Comparison of ENCODE assay signal across 9 cellular contexts in genomic region chr17:48954300-48954755, GRCh38.
DNase-seq lines count a peak whose midpoint lies in the region; ATAC-seq, FAIRE-seq and TF ChIP-seq lines count a peak whose summit lies in the region.
"Had no signal": no experiment of that assay in that cellular context is flagged by ENCODE, and none has a peak within 500 bp of the region (broad histone marks: within the 10 kb centered on the region; RNA-seq: fewer than 3 reads in every experiment).

No MANE protein-coding gene starts in this region.

- in situ Hi-C loops in KBM-7 (cut with MboI; ENCODE audit: low pct_unique_long_range_greater_than_20kb, low sequenced_read_pairs) = no loop called here
- in situ Hi-C loops in astrocyte of the spinal cord (cut with HindIII; ENCODE audit: low sequenced_read_pairs) = no loop called here

- H3K36me3 Mint-ChIP-seq in nephron (ENCODE audit: low read depth) = no peaks in the 10 kb centered on the region

- no peaks in the 10 kb centered on the region for H3K4me1 Mint-ChIP-seq in nephron

- H3K27ac Mint-ChIP-seq in nephron = no peak overlapping the region

- TF ChIP-seq CTCF in astrocyte of the spinal cord (IDR thresholded peaks at IDR 0.05; ENCODE audit: low read depth, low read length) (peak; percentile 83), nephron (IDR thresholded peaks at IDR 0.05; ENCODE audit: unreplicated experiment in 3 of 3) (peak; percentile 22 to 46 (median 36))

- peak; percentile 90 for FAIRE-seq in G401.6 (lab: Jason Lieb, UNC)

- ATAC-seq in GM19324 (IDR thresholded peaks at IDR 0.05; ENCODE audit: low FRiP score, unreplicated experiment) = no peak
- ATAC-seq in HG02938 (IDR thresholded peaks at IDR 0.05; ENCODE audit: unreplicated experiment) = no peak

- no peak overlapping the region for H3K4me3 ChIP-seq in astrocyte of the spinal cord (ENCODE audit: low read depth, low read length)
- H3K4me3 ChIP-seq: Peyer's patch had no signal

- no peaks in the 10 kb centered on the region for H3K9me3 Mint-ChIP-seq in nephron

- peak; percentile 39 for DNase-seq in KBM-7
- DNase-seq in astrocyte of the spinal cord (ENCODE audit: low read depth, low spot score) = peak; percentile 59
- DNase-seq in GM19238 (ENCODE audit: insufficient read length, low spot score) = no peak
- no peak for DNase-seq in epidermal melanocyte (ENCODE audit: insufficient read length, low spot score)
- DNase-seq: Peyer's patch had no signal

- peaks cover 2% of the 10 kb centered on the region for H3K27me3 Mint-ChIP-seq in nephron (ENCODE audit: low read depth)

- no peak overlapping the region for H3K4me3 Mint-ChIP-seq in nephron

Comparison
In these comparisons a context has a peak if more than half of its experiments do, and no peak if none do; other contexts are left out.
1. DNase-seq: peak in KBM-7 (single experiment) and astrocyte of the spinal cord (single experiment); none in GM19238 (single experiment) and epidermal melanocyte (single experiment).